14 cellular contexts compared by ENCODE assay signal in the genomic region with DNA sequence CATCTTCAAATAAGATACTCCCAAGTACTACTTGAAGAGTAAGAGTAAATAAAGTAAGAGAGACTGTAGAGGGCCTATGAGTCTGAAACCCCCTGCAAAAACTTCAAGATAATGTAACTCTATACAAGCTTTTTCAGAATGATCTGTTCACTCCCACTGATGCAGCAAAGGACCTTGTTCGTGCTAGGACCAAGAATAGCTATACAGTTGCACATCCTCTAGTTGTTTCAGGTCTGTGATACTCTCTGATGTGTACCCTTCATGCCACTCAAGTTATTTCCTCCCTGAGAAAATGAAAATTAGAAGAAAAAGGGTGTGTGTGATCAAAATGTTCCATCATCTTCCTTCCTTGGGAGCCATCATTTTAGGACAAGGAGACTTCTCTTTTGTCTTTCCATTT.
A peak's percentile ranks its signal among the peaks of the same experiment; 100 is the strongest.
DNase-seq lines count a peak whose midpoint lies in the region; ATAC-seq and TF ChIP-seq lines count a peak whose summit lies in the region.
"Had no signal": no experiment of that assay in that cellular context is flagged by ENCODE, and none has a peak within 500 bp of the region (broad histone marks: within the 10 kb centered on the region; RNA-seq: fewer than 3 reads in every experiment).

No MANE protein-coding gene starts in this region.

- CTCF ChIA-PET in PC-3 (lab: Charles Lee), result no interaction called here

- H3K9me3 ChIP-seq in PC-3 (ENCODE audit: low read length), result no peaks in the 10 kb centered on the region
- H3K9me3 ChIP-seq: upper lobe of right lung had no signal

- H3K36me3 ChIP-seq in PC-3 (ENCODE audit: low read depth, low read length), result no peaks in the 10 kb centered on the region
- H3K36me3 ChIP-seq: upper lobe of right lung had no signal

- no peak overlapping the region for H3K9ac ChIP-seq in PC-3 (ENCODE audit: low read length)

- TF ChIP-seq CTCF in GM20000 (IDR thresholded peaks at IDR 0.05; ENCODE audit: extremely low read depth, missing control alignments), result no peak
- no peak for TF ChIP-seq CTCF in PC-3 (conservative IDR thresholded peaks at IDR 0.05; ENCODE audit: low read depth, low read length)

- intact Hi-C loops in PC-3 (cut with micrococcal nuclease), result no loop called here

- no peaks in the 10 kb centered on the region for H4K20me1 ChIP-seq in PC-3 (ENCODE audit: low read length)

- no peak overlapping the region for H3K4me3 ChIP-seq in PC-3 (ENCODE audit: low read length)
- H3K4me3 ChIP-seq: PC-9, upper lobe of right lung had no signal

- H3F3A ChIP-seq in PC-3 (ENCODE audit: low read length, unreplicated experiment), result no peaks in the 10 kb centered on the region

- peaks cover 8% of the 10 kb centered on the region for H3K4me1 ChIP-seq in PC-3 (ENCODE audit: insufficient read depth, low read length)
- H3K4me1 ChIP-seq: upper lobe of right lung had no signal

- BruUV-seq in PC-3 (replicated peaks; lab: Mats Ljungman, UMichigan), result no TSS peak

- H3K27ac ChIP-seq in PC-3 (ENCODE audit: low read length), result no peak overlapping the region
- H3K27ac ChIP-seq: PC-9, upper lobe of right lung had no signal

- no peaks in the 10 kb centered on the region for H3K9me2 ChIP-seq in PC-3 (replicated peaks; ENCODE audit: low read length)

- no peaks in the 10 kb centered on the region for H3K27me3 ChIP-seq in PC-3 (ENCODE audit: low read length)
- H3K27me3 ChIP-seq: upper lobe of right lung had no signal

- no peaks in the 10 kb centered on the region for H3K79me2 ChIP-seq in PC-3 (ENCODE audit: low read length)

- POLR2A ChIA-PET in PC-3 (lab: Charles Lee; ENCODE audit: unreplicated experiment), result no interaction called here

- DNase-seq in GM20000 (ENCODE audit: low spot score) (peak; percentile 4), PC-3 (no peak), AML-193 (lab: John Stamatoyannopoulos, UW) (no peak)
- DNase-seq in activated CD4-positive, alpha-beta T cell treated with anti-CD3 and anti-CD28 coated beads, Interleukin-2, amount 50 U/mL, for 1 hour, result no peak
- DNase-seq: DMS 273 treated with DMSO at 0.1 percent for 48 hours, H7, head of caudate nucleus, left colon, PC-9, upper lobe of right lung had no signal

- ATAC-seq in GM18508 (IDR thresholded peaks at IDR 0.05; ENCODE audit: insufficient read depth, unreplicated experiment), result peak; percentile 88
- ATAC-seq in HG02884 (IDR thresholded peaks at IDR 0.05; ENCODE audit: unreplicated experiment), result peak; percentile 94
- peak; percentile 66 for ATAC-seq in HG03469 (IDR thresholded peaks at IDR 0.05; ENCODE audit: unreplicated experiment)
- no peak for ATAC-seq in GM19455 (IDR thresholded peaks at IDR 0.05; ENCODE audit: unreplicated experiment)
- ATAC-seq in PC-3, result no peak
- ATAC-seq: left colon, upper lobe of right lung had no signal

- H2AFZ ChIP-seq in PC-3 (ENCODE audit: low read length), result no peak overlapping the region
- H2AFZ ChIP-seq: PC-9 had no signal

- H3K4me2 ChIP-seq in PC-3 (ENCODE audit: low read length), result no peak overlapping the region
- H3K4me2 ChIP-seq: PC-9 had no signal

Comparison
In these comparisons a context has a peak if more than half of its experiments do, and no peak if none do; other contexts are left out.
1. ATAC-seq: peak in GM18508 (single experiment), HG02884 (single experiment) and HG03469 (single experiment); none in GM19455 (single experiment) and PC-3 (single experiment).